Comparison of ENCODE assay signal across 19 cellular contexts in genomic region chr18:45173799-45174519, GRCh38.
DNase-seq lines count a peak whose midpoint lies in the region; ATAC-seq and TF ChIP-seq lines count a peak whose summit lies in the region.
"Had no signal": no experiment of that assay in that cellular context is flagged by ENCODE, and none has a peak within 500 bp of the region (broad histone marks: within the 10 kb centered on the region; RNA-seq: fewer than 3 reads in every experiment).

No MANE protein-coding gene starts in this region.

- no peak overlapping the region for H3K4me3 Mint-ChIP-seq in T-helper 2 cell treated with Interferon-gamma antibody and Interleukin-4, amounts not matched to agents 5 μg/mL and 100 μg/mL, for 36 hours
- H3K4me3 Mint-ChIP-seq: CD14-positive monocyte had no signal

- H3K27ac Mint-ChIP-seq in T-helper 2 cell treated with Interferon-gamma antibody and Interleukin-4, amounts not matched to agents 5 μg/mL and 100 μg/mL, for 36 hours, result no peak overlapping the region
- H3K27ac Mint-ChIP-seq: CD14-positive monocyte had no signal

- TF ChIP-seq CTCF in body of pancreas (IDR thresholded peaks at IDR 0.05) (no peak), ovary (IDR thresholded peaks at IDR 0.05) (no peak), coronary artery (IDR thresholded peaks at IDR 0.05) (no peak)

- peak overlapping the region in 2 of 4 donors; percentile 4 to 5 for H3K27ac ChIP-seq in body of pancreas
- no peak overlapping the region for H3K27ac ChIP-seq in ovary
- no peak overlapping the region for H3K27ac ChIP-seq in coronary artery
- H3K27ac ChIP-seq: dorsolateral prefrontal cortex, epithelial cell of prostate, right atrium auricular region, tibial artery had no signal

- H3K4me3 ChIP-seq in body of pancreas (no peak overlapping the region), ovary (no peak overlapping the region), coronary artery (no peak overlapping the region)
- H3K4me3 ChIP-seq: dorsolateral prefrontal cortex, right atrium auricular region, tibial artery had no signal

- peaks cover 8% of the 10 kb centered on the region for H3K4me1 Mint-ChIP-seq in T-helper 2 cell treated with Interferon-gamma antibody and Interleukin-4, amounts not matched to agents 5 μg/mL and 100 μg/mL, for 36 hours (ENCODE audit: low read depth)

- H3K9me3 ChIP-seq in body of pancreas (no peaks in the 10 kb centered on the region), ovary (no peaks in the 10 kb centered on the region)
- H3K9me3 ChIP-seq: right atrium auricular region, SK-N-SH, tibial artery had no signal

- no peaks in the 10 kb centered on the region for H3K9me3 Mint-ChIP-seq in T-helper 2 cell treated with Interferon-gamma antibody and Interleukin-4, amounts not matched to agents 5 μg/mL and 100 μg/mL, for 36 hours

- intact Hi-C loops in body of pancreas (cut with DNase I) (no loop called here), ovary (cut with DNase I) (no loop called here)

- no peak for TF ChIP-seq POLR2A in body of pancreas (IDR thresholded peaks at IDR 0.05)
- TF ChIP-seq POLR2A in ovary (IDR thresholded peaks at IDR 0.05), result no peak

- DNase-seq in body of pancreas, result no peak
- DNase-seq in T-helper 2 cell treated with Interferon-gamma antibody and Interleukin-4, amounts not matched to agents 5 μg/mL and 100 μg/mL, for 36 hours (ENCODE audit: low spot score), result no peak
- no peak for DNase-seq in ovary
- no peak for DNase-seq in coronary artery (ENCODE audit: low spot score)
- DNase-seq: DMS153, dorsolateral prefrontal cortex, midbrain, NCI-H1436 treated with DMSO at 0.1 percent for 48 hours, T1000, tibial artery had no signal

- H3K36me3 ChIP-seq in body of pancreas (replicated peaks in 1 of 2; ENCODE audit: insufficient read depth in 1 of 2, low read depth in 2 of 2), result no peaks in the 10 kb centered on the region
- no peaks in the 10 kb centered on the region for H3K36me3 ChIP-seq in ovary
- H3K36me3 ChIP-seq: right atrium auricular region, tibial artery had no signal

- H3K27me3 ChIP-seq in body of pancreas (no peaks in the 10 kb centered on the region), ovary (no peaks in the 10 kb centered on the region)
- H3K27me3 ChIP-seq: dorsolateral prefrontal cortex, right atrium auricular region, tibial artery had no signal

- TF ChIP-seq EP300 in ovary (IDR thresholded peaks at IDR 0.05), result no peak

- 42 to 55% methylated on average over 2 of the region's 2 CpGs for WGBS in body of pancreas, 2 donors
- WGBS in ovary, 3 donors, result 75 to 83% (median 82%) methylated on average over 2 of the region's 2 CpGs

- ATAC-seq in GM18502 (IDR thresholded peaks at IDR 0.05; ENCODE audit: poor library complexity, unreplicated experiment) (peak; percentile 46), GM19452 (IDR thresholded peaks at IDR 0.05; ENCODE audit: unreplicated experiment) (peak; percentile 71), HG03108 (IDR thresholded peaks at IDR 0.05; ENCODE audit: unreplicated experiment) (peak; percentile 47), body of pancreas (peak; percentile 58), GM21529 (IDR thresholded peaks at IDR 0.05; ENCODE audit: unreplicated experiment) (no peak)
- ATAC-seq: left lobe of liver had no signal

- H3K4me1 ChIP-seq in body of pancreas (peaks cover 21% of the 10 kb centered on the region), ovary (ENCODE audit: insufficient read depth) (no peaks in the 10 kb centered on the region)
- H3K4me1 ChIP-seq: right atrium auricular region had no signal

- H3K36me3 Mint-ChIP-seq in T-helper 2 cell treated with Interferon-gamma antibody and Interleukin-4, amounts not matched to agents 5 μg/mL and 100 μg/mL, for 36 hours (ENCODE audit: low read depth), result no peaks in the 10 kb centered on the region
- H3K36me3 Mint-ChIP-seq: CD14-positive monocyte had no signal

- peaks cover 10% of the 10 kb centered on the region for H3K27me3 Mint-ChIP-seq in T-helper 2 cell treated with Interferon-gamma antibody and Interleukin-4, amounts not matched to agents 5 μg/mL and 100 μg/mL, for 36 hours (ENCODE audit: low read depth)
